In genomic region chr6:144285548-144285797, GRCh38 we compare ENCODE assay signal across 2 cellular contexts.
TF ChIP-seq lines count a peak whose summit lies in the region.

No MANE protein-coding gene starts in this region.

TF ChIP-seq in GM23338, 12 proteins besides CTCF, POLR2A, EP300 and RAD21:
- TF ChIP-seq REST (IDR thresholded peaks at IDR 0.05; ENCODE audit: unreplicated experiment) (no peak), ETS1 (IDR thresholded peaks at IDR 0.05) (no peak)

TF ChIP-seq in SK-N-SH, 30 proteins besides CTCF, POLR2A, EP300 and RAD21 (continued from another document):
- no peak for TF ChIP-seq IRF3 (IDR thresholded peaks at IDR 0.05; ENCODE audit: low read depth, low read length)
TF ChIP-seq in SK-N-SH: peak in this region for 0.
